In genomic region chr7:95725170-95725569, GRCh38 we compare ENCODE assay signal across 2 cellular contexts.
TF ChIP-seq lines count a peak whose summit lies in the region.

No MANE protein-coding gene starts in this region.

TF ChIP-seq in HEK293, 187 proteins besides CTCF, POLR2A, EP300 and RAD21 (continued from another document):
- TF ChIP-seq ZBTB26 (tag by site-specific recombination; optimal IDR thresholded peaks at IDR 0.05) (no peak), PRDM2 (tag by site-specific recombination; IDR thresholded peaks at IDR 0.05; ENCODE audit: borderline replicate concordance) (no peak)

TF ChIP-seq in HepG2, 621 proteins besides CTCF, POLR2A, EP300 and RAD21 (continued from another document):
- TF ChIP-seq NR1H2 (CRISPR knock-in tag; IDR thresholded peaks at IDR 0.05; ENCODE audit: borderline replicate concordance, low read depth) (no peak), SMC3 (IDR thresholded peaks at IDR 0.05; ENCODE audit: low read length) (no peak), ZFY (CRISPR knock-in tag; IDR thresholded peaks at IDR 0.05) (no peak), ZNF878 (CRISPR knock-in tag; IDR thresholded peaks at IDR 0.05) (no peak), TBL1XR1 (IDR thresholded peaks at IDR 0.05; ENCODE audit: borderline replicate concordance, low read length, partially characterized antibody) (no peak), CENPX (CRISPR knock-in tag; IDR thresholded peaks at IDR 0.05) (no peak), ZNF496 (CRISPR knock-in tag; IDR thresholded peaks at IDR 0.05; ENCODE audit: insufficient replicate concordance) (no peak), ARHGAP35 (CRISPR knock-in tag; IDR thresholded peaks at IDR 0.05; ENCODE audit: borderline replicate concordance) (no peak), KDM6A (CRISPR knock-in tag; IDR thresholded peaks at IDR 0.05; ENCODE audit: low read depth) (no peak), IRF9 (CRISPR knock-in tag; IDR thresholded peaks at IDR 0.05; ENCODE audit: borderline replicate concordance) (no peak), IRX3 (CRISPR knock-in tag; IDR thresholded peaks at IDR 0.05; ENCODE audit: borderline replicate concordance, low read depth) (no peak)
TF ChIP-seq in HepG2: peak in this region for 0.
